Comparison of ENCODE assay signal across 9 cellular contexts in the genomic region with DNA sequence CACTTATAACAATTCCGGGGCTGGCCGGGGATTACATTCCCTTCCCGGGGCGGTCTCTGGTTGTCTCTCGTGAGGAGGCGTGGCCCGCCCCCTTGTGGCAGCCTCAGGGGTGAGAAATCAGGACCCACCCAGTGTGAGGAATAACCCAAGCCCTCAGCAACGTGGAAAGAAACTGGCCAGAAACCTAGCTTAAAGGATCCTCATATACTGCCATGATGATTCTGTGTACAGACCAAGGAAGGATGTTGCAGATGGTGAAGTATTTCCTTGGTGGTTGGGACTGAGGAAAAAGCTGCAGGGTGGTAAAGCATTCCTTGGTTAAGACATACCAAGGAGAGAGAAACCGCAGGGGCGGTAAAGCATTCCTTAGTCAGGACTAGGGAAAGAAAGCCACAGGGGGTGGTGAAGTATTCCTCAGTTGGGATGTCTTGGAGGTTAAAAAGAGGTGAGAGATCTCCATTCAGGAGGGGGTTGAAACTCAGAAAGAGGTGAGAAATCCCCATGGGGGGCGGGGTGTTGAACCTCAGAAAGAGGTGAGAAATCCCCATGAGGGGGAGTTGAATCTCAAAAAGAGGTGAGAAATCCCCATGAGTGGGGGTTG.
A peak's percentile ranks its signal among the peaks of the same experiment; 100 is the strongest.
DNase-seq lines count a peak whose midpoint lies in the region; ATAC-seq and TF ChIP-seq lines count a peak whose summit lies in the region.
"Had no signal": no experiment of that assay in that cellular context is flagged by ENCODE, and none has a peak within 500 bp of the region (broad histone marks: within the 10 kb centered on the region; RNA-seq: fewer than 3 reads in every experiment).

No MANE protein-coding gene starts in this region.

- no peak for TF ChIP-seq CTCF in GM10248 (IDR thresholded peaks at IDR 0.05; ENCODE audit: control extremely low read depth, extremely low read depth, low read depth, missing control alignments)

- no peaks in the 10 kb centered on the region for H3K9me3 ChIP-seq in MG63

- POLR2A ChIA-PET in GM10248 (lab: Yijun Ruan, JAX): no interaction called here

- DNase-seq in GM10248 (ENCODE audit: extremely low spot score): peak; percentile 18
- DNase-seq in MG63: peak; percentile 32
- DNase-seq in erythroblast (lab: John Stamatoyannopoulos, UW): peak; percentile 4 to 34
- peak; percentile 70 for DNase-seq in renal cortical epithelial cell (ENCODE audit: low read depth)
- no peak for DNase-seq in activated gamma-delta T cell (lab: John Stamatoyannopoulos, UW)
- DNase-seq: effector CD4-positive, alpha-beta T cell; OCI-M1 had no signal

- no peak overlapping the region for H3K4me3 ChIP-seq in MG63

- no peaks in the 10 kb centered on the region for H3K36me3 ChIP-seq in MG63

- no peak for TF ChIP-seq POLR2A in erythroblast (IDR thresholded peaks at IDR 0.05; ENCODE audit: low read length)

- CTCF ChIA-PET in GM10248 (lab: Yijun Ruan, JAX): interaction anchor here (0.9 kb wide), 1 partner anchor 34 kb away, joined by 3 read pairs; no protein-coding TSS in a partner anchor

- ATAC-seq in HG03439 (IDR thresholded peaks at IDR 0.05; ENCODE audit: unreplicated experiment) (no peak), GM21526 (IDR thresholded peaks at IDR 0.05; ENCODE audit: low FRiP score, unreplicated experiment) (no peak)

- no peaks in the 10 kb centered on the region for H3K27me3 ChIP-seq in MG63
